ENCODE assay signal across 1 cellular context in the genomic region with DNA sequence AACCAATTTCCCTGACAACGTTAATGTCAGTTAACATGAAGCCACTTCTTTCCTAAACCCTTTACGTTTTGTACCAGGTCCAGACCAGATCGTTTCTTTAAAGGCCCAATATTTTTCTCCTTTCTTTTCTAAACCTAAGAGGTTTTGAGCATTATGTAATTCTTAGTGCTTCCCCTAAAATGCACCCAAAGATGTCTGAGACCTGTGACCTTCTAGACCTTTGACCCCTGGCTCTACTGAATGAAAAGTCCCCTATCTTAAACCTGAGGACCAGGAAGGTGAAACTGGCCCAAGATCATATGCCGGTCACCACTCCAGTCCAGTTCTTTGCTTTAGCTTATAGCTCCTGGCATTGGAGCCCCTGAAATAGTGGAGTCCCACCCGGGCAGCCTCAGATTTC.
TF ChIP-seq lines count a peak whose summit lies in the region.

No MANE protein-coding gene starts in this region.

TF ChIP-seq in K562, 482 proteins besides CTCF, POLR2A, EP300 and RAD21:
- TF ChIP-seq, protein P1, sequence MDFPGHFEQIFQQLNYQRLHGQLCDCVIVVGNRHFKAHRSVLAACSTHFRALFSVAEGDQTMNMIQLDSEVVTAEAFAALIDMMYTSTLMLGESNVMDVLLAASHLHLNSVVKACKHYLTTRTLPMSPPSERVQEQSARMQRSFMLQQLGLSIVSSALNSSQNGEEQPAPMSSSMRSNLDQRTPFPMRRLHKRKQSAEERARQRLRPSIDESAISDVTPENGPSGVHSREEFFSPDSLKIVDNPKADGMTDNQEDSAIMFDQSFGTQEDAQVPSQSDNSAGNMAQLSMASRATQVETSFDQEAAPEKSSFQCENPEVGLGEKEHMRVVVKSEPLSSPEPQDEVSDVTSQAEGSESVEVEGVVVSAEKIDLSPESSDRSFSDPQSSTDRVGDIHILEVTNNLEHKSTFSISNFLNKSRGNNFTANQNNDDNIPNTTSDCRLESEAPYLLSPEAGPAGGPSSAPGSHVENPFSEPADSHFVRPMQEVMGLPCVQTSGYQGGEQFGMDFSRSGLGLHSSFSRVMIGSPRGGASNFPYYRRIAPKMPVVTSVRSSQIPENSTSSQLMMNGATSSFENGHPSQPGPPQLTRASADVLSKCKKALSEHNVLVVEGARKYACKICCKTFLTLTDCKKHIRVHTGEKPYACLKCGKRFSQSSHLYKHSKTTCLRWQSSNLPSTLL (IDR thresholded peaks at IDR 0.05): no peak
- TF ChIP-seq NR2C1 (IDR thresholded peaks at IDR 0.05): peak; percentile 40; the same call in 1 of the 2 replicates
- peak; percentile 61 for TF ChIP-seq NR2C1 (tag; IDR thresholded peaks at IDR 0.05)
- TF ChIP-seq ZNF311 (CRISPR knock-in tag; IDR thresholded peaks at IDR 0.05): no peak
